1 cellular context compared by ENCODE assay signal in genomic region chr3:140699516-140700231, GRCh38.
TF ChIP-seq lines count a peak whose summit lies in the region.

No MANE protein-coding gene starts in this region.

TF ChIP-seq in HepG2, 621 proteins besides CTCF, POLR2A, EP300 and RAD21 (continued from another document and continues in another):
- TF ChIP-seq, protein P1, sequence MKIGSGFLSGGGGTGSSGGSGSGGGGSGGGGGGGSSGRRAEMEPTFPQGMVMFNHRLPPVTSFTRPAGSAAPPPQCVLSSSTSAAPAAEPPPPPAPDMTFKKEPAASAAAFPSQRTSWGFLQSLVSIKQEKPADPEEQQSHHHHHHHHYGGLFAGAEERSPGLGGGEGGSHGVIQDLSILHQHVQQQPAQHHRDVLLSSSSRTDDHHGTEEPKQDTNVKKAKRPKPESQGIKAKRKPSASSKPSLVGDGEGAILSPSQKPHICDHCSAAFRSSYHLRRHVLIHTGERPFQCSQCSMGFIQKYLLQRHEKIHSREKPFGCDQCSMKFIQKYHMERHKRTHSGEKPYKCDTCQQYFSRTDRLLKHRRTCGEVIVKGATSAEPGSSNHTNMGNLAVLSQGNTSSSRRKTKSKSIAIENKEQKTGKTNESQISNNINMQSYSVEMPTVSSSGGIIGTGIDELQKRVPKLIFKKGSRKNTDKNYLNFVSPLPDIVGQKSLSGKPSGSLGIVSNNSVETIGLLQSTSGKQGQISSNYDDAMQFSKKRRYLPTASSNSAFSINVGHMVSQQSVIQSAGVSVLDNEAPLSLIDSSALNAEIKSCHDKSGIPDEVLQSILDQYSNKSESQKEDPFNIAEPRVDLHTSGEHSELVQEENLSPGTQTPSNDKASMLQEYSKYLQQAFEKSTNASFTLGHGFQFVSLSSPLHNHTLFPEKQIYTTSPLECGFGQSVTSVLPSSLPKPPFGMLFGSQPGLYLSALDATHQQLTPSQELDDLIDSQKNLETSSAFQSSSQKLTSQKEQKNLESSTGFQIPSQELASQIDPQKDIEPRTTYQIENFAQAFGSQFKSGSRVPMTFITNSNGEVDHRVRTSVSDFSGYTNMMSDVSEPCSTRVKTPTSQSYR (CRISPR knock-in tag; IDR thresholded peaks at IDR 0.05; ENCODE audit: borderline replicate concordance): peak; percentile 99
- TF ChIP-seq ZFP36 (IDR thresholded peaks at IDR 0.05; ENCODE audit: borderline replicate concordance, low read depth, low read length, partially characterized antibody) (no peak), MYC (CRISPR knock-in tag; IDR thresholded peaks at IDR 0.05; ENCODE audit: borderline replicate concordance) (no peak), RFX5 (IDR thresholded peaks at IDR 0.05; ENCODE audit: low read depth, low read length) (no peak), RARA (CRISPR knock-in tag; IDR thresholded peaks at IDR 0.05) (peak; percentile 99), FOXO1 (CRISPR knock-in tag; IDR thresholded peaks at IDR 0.05) (peak; percentile 96), DPF2 (CRISPR knock-in tag; IDR thresholded peaks at IDR 0.05; ENCODE audit: borderline replicate concordance, low read depth) (peak; percentile 91), ZSCAN20 (CRISPR knock-in tag; IDR thresholded peaks at IDR 0.05; ENCODE audit: borderline replicate concordance) (no peak), ZNF598 (CRISPR knock-in tag; IDR thresholded peaks at IDR 0.05; ENCODE audit: borderline replicate concordance) (no peak), ZNF660 (CRISPR knock-in tag; IDR thresholded peaks at IDR 0.05; ENCODE audit: borderline replicate concordance, low read depth) (no peak), ZMAT3 (CRISPR knock-in tag; conservative IDR thresholded peaks at IDR 0.05) (0 out of 2 replicates have a peak, but pooled peaks have one; percentile 43), SMYD3 (CRISPR knock-in tag; IDR thresholded peaks at IDR 0.05) (0 out of 2 replicates have a peak, but pooled peaks have one; percentile 57), FOXP1 (IDR thresholded peaks at IDR 0.05) (0 out of 2 replicates have a peak, but pooled peaks have one; percentile 32), FOXP1 (CRISPR knock-in tag; IDR thresholded peaks at IDR 0.05) (peak; percentile 88), ZMYM4 (CRISPR knock-in tag; IDR thresholded peaks at IDR 0.05) (peak; percentile 74), PRPF4 (IDR thresholded peaks at IDR 0.05; ENCODE audit: low read depth, low read length, poor library complexity, severe bottlenecking) (no peak), TFAP4 (IDR thresholded peaks at IDR 0.05; ENCODE audit: borderline replicate concordance, low read depth) (no peak), HDAC2 (CRISPR knock-in tag; IDR thresholded peaks at IDR 0.05) (peak; percentile 91), ZNF10 (CRISPR knock-in tag; IDR thresholded peaks at IDR 0.05; ENCODE audit: borderline replicate concordance, low read depth) (no peak), ZNF550 (CRISPR knock-in tag; IDR thresholded peaks at IDR 0.05; ENCODE audit: borderline replicate concordance) (no peak), SP5 (CRISPR knock-in tag; IDR thresholded peaks at IDR 0.05; ENCODE audit: borderline replicate concordance, low read depth) (peak; percentile 90), FLYWCH1 (CRISPR knock-in tag; IDR thresholded peaks at IDR 0.05) (no peak), ZSCAN25 (CRISPR knock-in tag; IDR thresholded peaks at IDR 0.05) (peak; percentile 24; the same call in 1 of the 2 replicates), TCF7L2 (IDR thresholded peaks at IDR 0.05; ENCODE audit: low read depth, low read length) (peak; percentile 85), KLF15 (CRISPR knock-in tag; IDR thresholded peaks at IDR 0.05; ENCODE audit: borderline replicate concordance) (no peak), MED8 (CRISPR knock-in tag; IDR thresholded peaks at IDR 0.05; ENCODE audit: insufficient replicate concordance) (peak; percentile 57), RXRB (CRISPR knock-in tag; IDR thresholded peaks at IDR 0.05; ENCODE audit: borderline replicate concordance) (peak; percentile 96), JUN (CRISPR knock-in tag; IDR thresholded peaks at IDR 0.05) (peak; percentile 73; the same call in 1 of the 2 replicates), PHF8 (CRISPR knock-in tag; IDR thresholded peaks at IDR 0.05) (no peak), ZNF580 (CRISPR knock-in tag; IDR thresholded peaks at IDR 0.05; ENCODE audit: borderline replicate concordance, low read depth) (0 out of 2 replicates have a peak, but pooled peaks have one; percentile 37), ARID3A (IDR thresholded peaks at IDR 0.05; ENCODE audit: low read depth, low read length) (peak; percentile 95), NR2C2 (CRISPR knock-in tag; IDR thresholded peaks at IDR 0.05; ENCODE audit: borderline replicate concordance) (peak; percentile 36; the same call in 1 of the 2 replicates), NFKB2 (CRISPR knock-in tag; IDR thresholded peaks at IDR 0.05; ENCODE audit: borderline replicate concordance) (no peak), SKIL (CRISPR knock-in tag; IDR thresholded peaks at IDR 0.05; ENCODE audit: borderline replicate concordance) (peak; percentile 73; the same call in 1 of the 2 replicates), REPIN1 (CRISPR knock-in tag; IDR thresholded peaks at IDR 0.05; ENCODE audit: borderline replicate concordance, low read depth) (peak; percentile 75; the same call in 1 of the 2 replicates), CEBPG (CRISPR knock-in tag; IDR thresholded peaks at IDR 0.05) (peak; percentile 68), ZNF24 (IDR thresholded peaks at IDR 0.05) (no peak), NR2F1 (CRISPR knock-in tag; IDR thresholded peaks at IDR 0.05) (peak; percentile 95 to 99), ZNF335 (CRISPR knock-in tag; IDR thresholded peaks at IDR 0.05) (no peak), NAIF1 (CRISPR knock-in tag; IDR thresholded peaks at IDR 0.05; ENCODE audit: borderline replicate concordance) (0 out of 2 replicates have a peak, but pooled peaks have one; percentile 12), ATF3 (CRISPR knock-in tag; IDR thresholded peaks at IDR 0.05) (0 out of 2 replicates have a peak, but pooled peaks have one; percentile 28), ZSCAN22 (CRISPR knock-in tag; IDR thresholded peaks at IDR 0.05) (no peak), DNMT3B (CRISPR knock-in tag; conservative IDR thresholded peaks at IDR 0.05) (0 out of 2 replicates have a peak, but pooled peaks have one; percentile 65)
- TF ChIP-seq, protein P2, sequence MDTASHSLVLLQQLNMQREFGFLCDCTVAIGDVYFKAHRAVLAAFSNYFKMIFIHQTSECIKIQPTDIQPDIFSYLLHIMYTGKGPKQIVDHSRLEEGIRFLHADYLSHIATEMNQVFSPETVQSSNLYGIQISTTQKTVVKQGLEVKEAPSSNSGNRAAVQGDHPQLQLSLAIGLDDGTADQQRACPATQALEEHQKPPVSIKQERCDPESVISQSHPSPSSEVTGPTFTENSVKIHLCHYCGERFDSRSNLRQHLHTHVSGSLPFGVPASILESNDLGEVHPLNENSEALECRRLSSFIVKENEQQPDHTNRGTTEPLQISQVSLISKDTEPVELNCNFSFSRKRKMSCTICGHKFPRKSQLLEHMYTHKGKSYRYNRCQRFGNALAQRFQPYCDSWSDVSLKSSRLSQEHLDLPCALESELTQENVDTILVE (CRISPR knock-in tag; IDR thresholded peaks at IDR 0.05): no peak
- TF ChIP-seq, protein P3, sequence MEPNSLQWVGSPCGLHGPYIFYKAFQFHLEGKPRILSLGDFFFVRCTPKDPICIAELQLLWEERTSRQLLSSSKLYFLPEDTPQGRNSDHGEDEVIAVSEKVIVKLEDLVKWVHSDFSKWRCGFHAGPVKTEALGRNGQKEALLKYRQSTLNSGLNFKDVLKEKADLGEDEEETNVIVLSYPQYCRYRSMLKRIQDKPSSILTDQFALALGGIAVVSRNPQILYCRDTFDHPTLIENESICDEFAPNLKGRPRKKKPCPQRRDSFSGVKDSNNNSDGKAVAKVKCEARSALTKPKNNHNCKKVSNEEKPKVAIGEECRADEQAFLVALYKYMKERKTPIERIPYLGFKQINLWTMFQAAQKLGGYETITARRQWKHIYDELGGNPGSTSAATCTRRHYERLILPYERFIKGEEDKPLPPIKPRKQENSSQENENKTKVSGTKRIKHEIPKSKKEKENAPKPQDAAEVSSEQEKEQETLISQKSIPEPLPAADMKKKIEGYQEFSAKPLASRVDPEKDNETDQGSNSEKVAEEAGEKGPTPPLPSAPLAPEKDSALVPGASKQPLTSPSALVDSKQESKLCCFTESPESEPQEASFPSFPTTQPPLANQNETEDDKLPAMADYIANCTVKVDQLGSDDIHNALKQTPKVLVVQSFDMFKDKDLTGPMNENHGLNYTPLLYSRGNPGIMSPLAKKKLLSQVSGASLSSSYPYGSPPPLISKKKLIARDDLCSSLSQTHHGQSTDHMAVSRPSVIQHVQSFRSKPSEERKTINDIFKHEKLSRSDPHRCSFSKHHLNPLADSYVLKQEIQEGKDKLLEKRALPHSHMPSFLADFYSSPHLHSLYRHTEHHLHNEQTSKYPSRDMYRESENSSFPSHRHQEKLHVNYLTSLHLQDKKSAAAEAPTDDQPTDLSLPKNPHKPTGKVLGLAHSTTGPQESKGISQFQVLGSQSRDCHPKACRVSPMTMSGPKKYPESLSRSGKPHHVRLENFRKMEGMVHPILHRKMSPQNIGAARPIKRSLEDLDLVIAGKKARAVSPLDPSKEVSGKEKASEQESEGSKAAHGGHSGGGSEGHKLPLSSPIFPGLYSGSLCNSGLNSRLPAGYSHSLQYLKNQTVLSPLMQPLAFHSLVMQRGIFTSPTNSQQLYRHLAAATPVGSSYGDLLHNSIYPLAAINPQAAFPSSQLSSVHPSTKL (CRISPR knock-in tag; IDR thresholded peaks at IDR 0.05): peak; percentile 99
- TF ChIP-seq, protein P4, sequence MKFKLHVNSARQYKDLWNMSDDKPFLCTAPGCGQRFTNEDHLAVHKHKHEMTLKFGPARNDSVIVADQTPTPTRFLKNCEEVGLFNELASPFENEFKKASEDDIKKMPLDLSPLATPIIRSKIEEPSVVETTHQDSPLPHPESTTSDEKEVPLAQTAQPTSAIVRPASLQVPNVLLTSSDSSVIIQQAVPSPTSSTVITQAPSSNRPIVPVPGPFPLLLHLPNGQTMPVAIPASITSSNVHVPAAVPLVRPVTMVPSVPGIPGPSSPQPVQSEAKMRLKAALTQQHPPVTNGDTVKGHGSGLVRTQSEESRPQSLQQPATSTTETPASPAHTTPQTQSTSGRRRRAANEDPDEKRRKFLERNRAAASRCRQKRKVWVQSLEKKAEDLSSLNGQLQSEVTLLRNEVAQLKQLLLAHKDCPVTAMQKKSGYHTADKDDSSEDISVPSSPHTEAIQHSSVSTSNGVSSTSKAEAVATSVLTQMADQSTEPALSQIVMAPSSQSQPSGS (CRISPR knock-in tag; IDR thresholded peaks at IDR 0.05): peak; percentile 90
- TF ChIP-seq, protein P5, sequence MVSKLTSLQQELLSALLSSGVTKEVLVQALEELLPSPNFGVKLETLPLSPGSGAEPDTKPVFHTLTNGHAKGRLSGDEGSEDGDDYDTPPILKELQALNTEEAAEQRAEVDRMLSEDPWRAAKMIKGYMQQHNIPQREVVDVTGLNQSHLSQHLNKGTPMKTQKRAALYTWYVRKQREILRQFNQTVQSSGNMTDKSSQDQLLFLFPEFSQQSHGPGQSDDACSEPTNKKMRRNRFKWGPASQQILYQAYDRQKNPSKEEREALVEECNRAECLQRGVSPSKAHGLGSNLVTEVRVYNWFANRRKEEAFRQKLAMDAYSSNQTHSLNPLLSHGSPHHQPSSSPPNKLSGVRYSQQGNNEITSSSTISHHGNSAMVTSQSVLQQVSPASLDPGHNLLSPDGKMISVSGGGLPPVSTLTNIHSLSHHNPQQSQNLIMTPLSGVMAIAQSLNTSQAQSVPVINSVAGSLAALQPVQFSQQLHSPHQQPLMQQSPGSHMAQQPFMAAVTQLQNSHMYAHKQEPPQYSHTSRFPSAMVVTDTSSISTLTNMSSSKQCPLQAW (CRISPR knock-in tag; IDR thresholded peaks at IDR 0.05): peak; percentile 47
- TF ChIP-seq, protein P6, sequence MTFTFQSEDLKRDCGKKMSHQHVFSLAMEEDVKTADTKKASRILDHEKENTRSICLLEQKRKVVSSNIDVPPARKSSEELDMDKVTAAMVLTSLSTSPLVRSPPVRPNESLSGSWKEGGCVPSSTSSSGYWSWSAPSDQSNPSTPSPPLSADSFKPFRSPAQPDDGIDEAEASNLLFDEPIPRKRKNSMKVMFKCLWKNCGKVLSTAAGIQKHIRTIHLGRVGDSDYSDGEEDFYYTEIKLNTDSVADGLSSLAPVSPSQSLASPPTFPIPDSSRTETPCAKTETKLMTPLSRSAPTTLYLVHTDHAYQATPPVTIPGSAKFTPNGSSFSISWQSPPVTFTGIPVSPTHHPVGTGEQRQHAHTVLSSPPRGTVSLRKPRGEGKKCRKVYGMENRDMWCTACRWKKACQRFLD (CRISPR knock-in tag; IDR thresholded peaks at IDR 0.05; ENCODE audit: borderline replicate concordance): no peak
